ENCODE assay signal across 20 cellular contexts in the genomic region with DNA sequence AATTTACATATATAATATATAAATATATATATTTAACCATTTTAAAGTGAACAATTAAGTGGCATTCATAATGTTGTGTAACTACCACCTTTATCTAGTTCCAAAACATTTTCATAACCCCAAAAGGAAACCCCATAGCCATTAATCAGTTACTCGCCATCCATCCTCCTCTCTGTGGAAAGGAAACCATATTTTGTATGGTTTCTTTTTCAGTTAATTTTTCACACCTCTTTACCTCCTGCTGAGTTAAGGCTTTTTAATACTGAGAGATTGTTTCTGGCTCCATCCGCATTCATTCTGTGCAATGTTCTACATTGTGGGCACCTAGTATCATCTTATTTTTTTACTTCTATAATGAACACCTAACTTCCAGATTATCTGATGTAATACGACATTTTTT.
DNase-seq lines count a peak whose midpoint lies in the region; ATAC-seq and TF ChIP-seq lines count a peak whose summit lies in the region.
"Had no signal": no experiment of that assay in that cellular context is flagged by ENCODE, and none has a peak within 500 bp of the region (broad histone marks: within the 10 kb centered on the region; RNA-seq: fewer than 3 reads in every experiment).

No MANE protein-coding gene starts in this region.

- H3K27ac Mint-ChIP-seq in natural killer cell treated with Interleukin-12 subunit alpha and Interleukin-12 subunit beta and Interleukin-15 and Interleukin-18, amount 100 ng/mL, for 72 hours, result no peak overlapping the region
- H3K27ac Mint-ChIP-seq: activated CD4-positive, alpha-beta T cell treated with anti-CD3 and anti-CD28 coated beads, Interleukin-2, amount 10 ng/mL, durations not matched to agents 7 days and 5 days; endodermal cell; nephron had no signal

- no peak for TF ChIP-seq CTCF in stomach (IDR thresholded peaks at IDR 0.05)

- H3K9me3 ChIP-seq in stomach, result no peaks in the 10 kb centered on the region
- H3K9me3 ChIP-seq: thoracic aorta had no signal

- peaks cover 0 to 4% of the 10 kb centered on the region in 2 donors for H3K27me3 Mint-ChIP-seq in natural killer cell treated with Interleukin-12 subunit alpha and Interleukin-12 subunit beta and Interleukin-15 and Interleukin-18, amount 100 ng/mL, for 72 hours

- no peaks in the 10 kb centered on the region for H3K4me1 ChIP-seq in stomach

- peaks cover 3 to 5% of the 10 kb centered on the region in 2 donors for H3K4me1 Mint-ChIP-seq in natural killer cell treated with Interleukin-12 subunit alpha and Interleukin-12 subunit beta and Interleukin-15 and Interleukin-18, amount 100 ng/mL, for 72 hours (ENCODE audit: low read depth in 2 of 2)
- H3K4me1 Mint-ChIP-seq: activated CD4-positive, alpha-beta T cell treated with anti-CD3 and anti-CD28 coated beads, Interleukin-2, amount 10 ng/mL, durations not matched to agents 7 days and 5 days; endodermal cell; nephron had no signal

- no peak overlapping the region for H3K27ac ChIP-seq in stomach
- H3K27ac ChIP-seq: thoracic aorta had no signal

- no peak for TF ChIP-seq EP300 in stomach (IDR thresholded peaks at IDR 0.05)

- intact Hi-C loops in stomach (cut with DNase I; ENCODE audit: low total_unique reads), result no loop called here

- H3K36me3 ChIP-seq in stomach, result no peaks in the 10 kb centered on the region
- H3K36me3 ChIP-seq: thoracic aorta had no signal

- no peak for TF ChIP-seq POLR2A in stomach (IDR thresholded peaks at IDR 0.05)

- no peak overlapping the region for H3K4me3 Mint-ChIP-seq in natural killer cell treated with Interleukin-12 subunit alpha and Interleukin-12 subunit beta and Interleukin-15 and Interleukin-18, amount 100 ng/mL, for 72 hours
- H3K4me3 Mint-ChIP-seq: activated CD4-positive, alpha-beta T cell treated with anti-CD3 and anti-CD28 coated beads, Interleukin-2, amount 10 ng/mL, durations not matched to agents 7 days and 5 days; endodermal cell; nephron had no signal

- H3K4me3 ChIP-seq in stomach, result no peak overlapping the region
- H3K4me3 ChIP-seq: thoracic aorta had no signal

- WGBS in stomach, 5 donors, result 81 to 91% (median 83%) methylated on average over 3 of the region's 3 CpGs

- ATAC-seq in GM21737 (IDR thresholded peaks at IDR 0.05; ENCODE audit: unreplicated experiment), result peak; percentile 95
- ATAC-seq in HG03135 (IDR thresholded peaks at IDR 0.05; ENCODE audit: unreplicated experiment), result peak; percentile 98
- ATAC-seq in natural killer cell treated with Interleukin-12 subunit alpha and Interleukin-12 subunit beta and Interleukin-15 and Interleukin-18, amount 100 ng/mL, for 72 hours, result no peak
- ATAC-seq: HepG2 had no signal

- POLR2A ChIA-PET in HEK293T (lab: Yijun Ruan, JAX), result no interaction called here

- H3K27me3 ChIP-seq in stomach, result no peaks in the 10 kb centered on the region

- no peaks in the 10 kb centered on the region for H3K9me3 Mint-ChIP-seq in natural killer cell treated with Interleukin-12 subunit alpha and Interleukin-12 subunit beta and Interleukin-15 and Interleukin-18, amount 100 ng/mL, for 72 hours
- H3K9me3 Mint-ChIP-seq: activated CD4-positive, alpha-beta T cell treated with anti-CD3 and anti-CD28 coated beads, Interleukin-2, amount 10 ng/mL, durations not matched to agents 7 days and 5 days; endodermal cell; nephron had no signal

- H3K36me3 Mint-ChIP-seq in natural killer cell treated with Interleukin-12 subunit alpha and Interleukin-12 subunit beta and Interleukin-15 and Interleukin-18, amount 100 ng/mL, for 72 hours, result no peaks in the 10 kb centered on the region

- DNase-seq in GM19238 (ENCODE audit: insufficient read length, low spot score) (peak; percentile 7), stomach (no peak), GM03348 (ENCODE audit: low spot score) (no peak), HEK293T (ENCODE audit: extremely low spot score) (no peak)
- no peak for DNase-seq in natural killer cell treated with Interleukin-12 subunit alpha and Interleukin-12 subunit beta and Interleukin-15 and Interleukin-18, amount 100 ng/mL, for 72 hours (ENCODE audit: low spot score)
- DNase-seq: activated CD4-positive, alpha-beta T cell treated with anti-CD3 and anti-CD28 coated beads, Interleukin-2, amount 10 ng/mL, durations not matched to agents 7 days and 5 days; activated T-cell treated with anti-CD3 and anti-CD28 coated beads, Interleukin-2, amount 50 U/mL, for 48 hours; C1 segment of cervical spinal cord; caudate nucleus; DMS53; endodermal cell; mammary epithelial cell; NCI-H1105; NCI-H2227 treated with DMSO at 0.1 percent for 48 hours; SHP77 treated with DMSO at 0.1 percent for 48 hours had no signal

- CTCF ChIA-PET in HEK293T (lab: Yijun Ruan, JAX), result no interaction called here

TF ChIP-seq in HEK293T, 16 proteins besides CTCF, POLR2A, EP300 and RAD21:
- TF ChIP-seq TARDBP (IDR thresholded peaks at IDR 0.05) (no peak), ELF4 (IDR thresholded peaks at IDR 0.05) (no peak), PKNOX1 (IDR thresholded peaks at IDR 0.05) (no peak), SP1 (IDR thresholded peaks at IDR 0.05) (no peak), FOXK2 (IDR thresholded peaks at IDR 0.05) (no peak), SUZ12 (IDR thresholded peaks at IDR 0.05) (no peak), FOXA1 (IDR thresholded peaks at IDR 0.05) (no peak), BHLHE40 (IDR thresholded peaks at IDR 0.05; ENCODE audit: borderline replicate concordance) (no peak), FOXM1 (IDR thresholded peaks at IDR 0.05; ENCODE audit: borderline replicate concordance) (no peak), LEF1 (IDR thresholded peaks at IDR 0.05; ENCODE audit: borderline replicate concordance) (no peak)

Comparison
In these comparisons a context has a peak if more than half of its experiments do, and no peak if none do; other contexts are left out.
1. ATAC-seq: peak in GM21737 (single experiment) and HG03135 (single experiment); none in natural killer cell treated with Interleukin-12 subunit alpha and Interleukin-12 subunit beta and Interleukin-15 and Interleukin-18, amount 100 ng/mL, for 72 hours (0 of 2).